Comparison of ENCODE assay signal across 12 cellular contexts in genomic region chr22:20522828-20523117, GRCh38. TPM values are rescaled to one million over a fixed set of nuclear protein-coding genes. Genes with fewer than 3 reads are reported as not detected.
DNase-seq lines count a peak whose midpoint lies in the region; ATAC-seq and TF ChIP-seq lines count a peak whose summit lies in the region.
"Had no signal": no experiment of that assay in that cellular context is flagged by ENCODE, and none has a peak within 500 bp of the region (broad histone marks: within the 10 kb centered on the region; RNA-seq: fewer than 3 reads in every experiment).

No MANE protein-coding gene starts in this region.

- H3K4me1 ChIP-seq in KMS-11 (ENCODE audit: low read depth, poor library complexity, severe bottlenecking) = peaks cover 54% of the 10 kb centered on the region

- CTCF ChIA-PET in CD4-positive, alpha-beta T cell (lab: Charles Lee) = interaction anchor here (0.6 to 2.6 kb wide), 4 partner anchors 11 to 47 kb away, joined by 3 to 20 read pairs (median 4); no protein-coding TSS in a partner anchor

- POLR2A ChIA-PET in CD4-positive, alpha-beta T cell (lab: Charles Lee) = interaction anchor here (1.0 to 3.4 kb wide), 7 partner anchors 26 to 58 kb away, joined by 3 to 17 read pairs (median 6); no protein-coding TSS in a partner anchor

- no peak for DNase-seq in CD4-positive, alpha-beta T cell
- DNase-seq in brain microvascular endothelial cell (no peak), nephron progenitor cell (no peak)
- DNase-seq in activated CD4-positive, alpha-beta T cell treated with anti-CD3 and anti-CD28 coated beads, Interleukin-2, amount 50 U/mL, for 4 hours = no peak
- DNase-seq: left colon; NCI-H2107; NK-92 treated with Interleukin-12 subunit alpha and Interleukin-12 subunit beta, amount 100 ng/mL, for 24 hours; WERI-Rb-1 had no signal

- no peaks in the 10 kb centered on the region for H3K9me3 ChIP-seq in CD4-positive, alpha-beta T cell (ENCODE audit: control insufficient read depth, low read length)
- H3K9me3 ChIP-seq: SJSA1 had no signal

- H3K4me1 Mint-ChIP-seq in CD4-positive, alpha-beta T cell (ENCODE audit: low read depth) = peaks cover 74% of the 10 kb centered on the region
- peaks cover 50% of the 10 kb centered on the region for H3K4me1 Mint-ChIP-seq in nephron progenitor cell

- H3K36me3 Mint-ChIP-seq in CD4-positive, alpha-beta T cell (ENCODE audit: low read depth) = peaks cover 68% of the 10 kb centered on the region
- peaks cover 35% of the 10 kb centered on the region for H3K36me3 Mint-ChIP-seq in nephron progenitor cell (ENCODE audit: low read depth)

- intact Hi-C loops in CD4-positive, alpha-beta T cell (cut with DNase I, micrococcal nuclease) = loop anchor here in 1 of 2 experiments (5.0 kb wide), 1 partner anchor 45 kb away; no protein-coding TSS in a partner anchor

- no peak overlapping the region for H2AFZ ChIP-seq in KMS-11 (ENCODE audit: low read depth)

- no peaks in the 10 kb centered on the region for H3K27me3 ChIP-seq in CD4-positive, alpha-beta T cell (ENCODE audit: control insufficient read depth, insufficient read depth, low read length)
- H3K27me3 ChIP-seq in KMS-11 (ENCODE audit: insufficient read depth, low read depth) (no peaks in the 10 kb centered on the region), brain microvascular endothelial cell (replicated peaks) (no peaks in the 10 kb centered on the region)
- H3K27me3 ChIP-seq: SJSA1 had no signal

- H3K9ac ChIP-seq in KMS-11 = peak overlapping the region; percentile 76; the same call in 1 of the 2 replicates

- peak overlapping the region; percentile 89 for H3K4me2 ChIP-seq in KMS-11

- no peaks in the 10 kb centered on the region for H4K20me1 ChIP-seq in KMS-11 (ENCODE audit: insufficient read depth)

- H3K9me3 Mint-ChIP-seq in CD4-positive, alpha-beta T cell = no peaks in the 10 kb centered on the region
- H3K9me3 Mint-ChIP-seq in nephron progenitor cell = peaks cover under 1% of the 10 kb centered on the region

- H3K4me3 ChIP-seq in KMS-11 (IDR thresholded peaks at IDR 0.05; ENCODE audit: insufficient read depth, low read depth, low read length) = no peak overlapping the region
- no peak overlapping the region for H3K4me3 ChIP-seq in brain microvascular endothelial cell (ENCODE audit: low read depth, low read length)
- H3K4me3 ChIP-seq: SJSA1 had no signal

- H3K36me3 ChIP-seq in KMS-11 (ENCODE audit: insufficient read depth) = no peaks in the 10 kb centered on the region; the same call in 1 of the 2 replicates
- H3K36me3 ChIP-seq in brain microvascular endothelial cell (replicated peaks) = peaks cover 51% of the 10 kb centered on the region

- no peak for TF ChIP-seq CTCF in CD4-positive, alpha-beta T cell (IDR thresholded peaks at IDR 0.05)
- TF ChIP-seq CTCF in KMS-11 (conservative IDR thresholded peaks at IDR 0.05; ENCODE audit: low read depth, low read length) = no peak
- no peak for TF ChIP-seq CTCF in brain microvascular endothelial cell (IDR thresholded peaks at IDR 0.05; ENCODE audit: low read depth, low read length, missing control alignments)
- no peak for TF ChIP-seq CTCF in nephron progenitor cell (IDR thresholded peaks at IDR 0.05)

- peak overlapping the region; percentile 74 for H3K27ac Mint-ChIP-seq in CD4-positive, alpha-beta T cell
- peak overlapping the region; percentile 26 for H3K27ac Mint-ChIP-seq in nephron progenitor cell

- peak overlapping the region; percentile 76 for H3K4me3 Mint-ChIP-seq in CD4-positive, alpha-beta T cell
- no peak overlapping the region for H3K4me3 Mint-ChIP-seq in nephron progenitor cell

- no peak for ATAC-seq in CD4-positive, alpha-beta T cell (ENCODE audit: poor library complexity)
- no peak for ATAC-seq in HG02571 (IDR thresholded peaks at IDR 0.05; ENCODE audit: unreplicated experiment)
- ATAC-seq in GM21447 (IDR thresholded peaks at IDR 0.05; ENCODE audit: unreplicated experiment) = no peak

- in situ Hi-C loops in brain microvascular endothelial cell (cut with HindIII; ENCODE audit: low pct_ligation_motif_present, low sequenced_read_pairs) = no loop called here

- no peak overlapping the region for H3K27ac ChIP-seq in CD4-positive, alpha-beta T cell (ENCODE audit: low read depth, low read length)
- H3K27ac ChIP-seq in KMS-11 (peak overlapping the region; percentile 99), brain microvascular endothelial cell (peak overlapping the region; percentile 66)
- H3K27ac ChIP-seq: SJSA1, WERI-Rb-1 had no signal

- no peaks in the 10 kb centered on the region for H3K27me3 Mint-ChIP-seq in CD4-positive, alpha-beta T cell
- no peaks in the 10 kb centered on the region for H3K27me3 Mint-ChIP-seq in nephron progenitor cell (ENCODE audit: low read depth, poor library complexity)

- peaks cover 74% of the 10 kb centered on the region for H3K79me2 ChIP-seq in KMS-11 (ENCODE audit: insufficient read depth, low read depth)

RNA-seq across cellular contexts. Expression of gene MED15, which starts 15.4 kb away (rescaled TPM):
- 100 to 1,000 TPM; 181 to 191 TPM for total RNA-seq in CD4-positive, alpha-beta T cell

RNA-seq across cellular contexts. Expression of gene KLHL22, which starts 27.2 kb away (rescaled TPM):
- total RNA-seq in CD4-positive, alpha-beta T cell = 10 to 100 TPM; 24.1 to 27.7 TPM
